In genomic region chr12:50824914-50825313, GRCh38 we compare ENCODE assay signal across 1 cellular context.
TF ChIP-seq lines count a peak whose summit lies in the region.

No MANE protein-coding gene starts in this region.

TF ChIP-seq in GM23338, 12 proteins besides CTCF, POLR2A, EP300 and RAD21 (continued from another document):
- TF ChIP-seq REST (IDR thresholded peaks at IDR 0.05; ENCODE audit: unreplicated experiment) (no peak), EZH2phosphoT487 (IDR thresholded peaks at IDR 0.05; ENCODE audit: unreplicated experiment) (no peak)
